23 cellular contexts compared by ENCODE assay signal in genomic region chr1:61265665-61266064, GRCh38.
"Had no signal": no experiment of that assay in that cellular context is flagged by ENCODE, and none has a peak within 500 bp of the region (broad histone marks: within the 10 kb centered on the region; RNA-seq: fewer than 3 reads in every experiment).

No MANE protein-coding gene starts in this region.

- H3K27me3 ChIP-seq: hepatocyte, left lung had no signal

- H3K4me1 ChIP-seq: left lung, lower lobe of right lung had no signal

- H3K36me3 ChIP-seq: left lung, left ventricle myocardium inferior, lower lobe of right lung had no signal

- H2AFZ ChIP-seq: hepatocyte had no signal

- H3K9me3 ChIP-seq: left lung, left ventricle myocardium inferior, lower lobe of right lung, mucosa of descending colon had no signal

- H3K4me3 ChIP-seq: hepatocyte, left lung, left ventricle myocardium inferior, lower lobe of right lung, lung, mucosa of descending colon had no signal

- FAIRE-seq: islet of Langerhans, keratinocyte, kidney had no signal

- H3K4me2 ChIP-seq: hepatocyte had no signal

- DNase-seq: hippocampal formation, hypothalamus, immature natural killer cell, islet precursor cell, kidney, kidney glomerular epithelial cell, left cardiac atrium, left colon, left lung, left ventricle myocardium inferior, left ventricle myocardium superior, lower lobe of right lung, mammary epithelial cell, mesenchymal stem cell, mesendoderm, midbrain, mucosa of descending colon, naive B cell had no signal

- ATAC-seq: left cardiac atrium, left colon, left lobe of liver, left lung, left ventricle myocardium superior, lower lobe of right lung, mucosa of descending colon had no signal

- H3K27ac ChIP-seq: hepatocyte, left lung, left ventricle myocardium inferior, lower lobe of right lung had no signal
